ENCODE assay signal across 1 cellular context in the genomic region with DNA sequence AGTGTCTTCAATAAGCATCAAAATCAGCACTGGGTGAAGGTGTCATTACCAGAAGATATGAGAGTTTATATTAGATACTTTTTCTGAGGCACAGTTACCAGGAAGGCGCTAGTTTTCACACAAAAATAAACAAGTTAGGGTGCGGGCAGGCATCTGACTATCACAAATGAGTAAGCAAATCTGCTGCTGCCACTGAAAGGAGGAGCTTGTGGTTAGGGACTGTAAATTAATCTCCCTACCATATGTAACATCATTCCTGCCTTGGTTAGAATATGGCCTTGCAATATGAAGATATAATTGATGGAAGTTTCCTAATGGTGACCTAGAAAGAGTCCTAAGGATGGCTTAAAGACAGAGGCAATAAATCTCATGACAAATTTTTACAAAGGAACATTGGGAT.
TF ChIP-seq lines count a peak whose summit lies in the region.

No MANE protein-coding gene starts in this region.

TF ChIP-seq in K562, 482 proteins besides CTCF, POLR2A, EP300 and RAD21 (continued from another document and continues in another):
- TF ChIP-seq, protein P1, sequence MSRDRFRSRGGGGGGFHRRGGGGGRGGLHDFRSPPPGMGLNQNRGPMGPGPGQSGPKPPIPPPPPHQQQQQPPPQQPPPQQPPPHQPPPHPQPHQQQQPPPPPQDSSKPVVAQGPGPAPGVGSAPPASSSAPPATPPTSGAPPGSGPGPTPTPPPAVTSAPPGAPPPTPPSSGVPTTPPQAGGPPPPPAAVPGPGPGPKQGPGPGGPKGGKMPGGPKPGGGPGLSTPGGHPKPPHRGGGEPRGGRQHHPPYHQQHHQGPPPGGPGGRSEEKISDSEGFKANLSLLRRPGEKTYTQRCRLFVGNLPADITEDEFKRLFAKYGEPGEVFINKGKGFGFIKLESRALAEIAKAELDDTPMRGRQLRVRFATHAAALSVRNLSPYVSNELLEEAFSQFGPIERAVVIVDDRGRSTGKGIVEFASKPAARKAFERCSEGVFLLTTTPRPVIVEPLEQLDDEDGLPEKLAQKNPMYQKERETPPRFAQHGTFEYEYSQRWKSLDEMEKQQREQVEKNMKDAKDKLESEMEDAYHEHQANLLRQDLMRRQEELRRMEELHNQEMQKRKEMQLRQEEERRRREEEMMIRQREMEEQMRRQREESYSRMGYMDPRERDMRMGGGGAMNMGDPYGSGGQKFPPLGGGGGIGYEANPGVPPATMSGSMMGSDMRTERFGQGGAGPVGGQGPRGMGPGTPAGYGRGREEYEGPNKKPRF (IDR thresholded peaks at IDR 0.05; ENCODE audit: low read depth, low read length) = no peak
- TF ChIP-seq, protein P2, sequence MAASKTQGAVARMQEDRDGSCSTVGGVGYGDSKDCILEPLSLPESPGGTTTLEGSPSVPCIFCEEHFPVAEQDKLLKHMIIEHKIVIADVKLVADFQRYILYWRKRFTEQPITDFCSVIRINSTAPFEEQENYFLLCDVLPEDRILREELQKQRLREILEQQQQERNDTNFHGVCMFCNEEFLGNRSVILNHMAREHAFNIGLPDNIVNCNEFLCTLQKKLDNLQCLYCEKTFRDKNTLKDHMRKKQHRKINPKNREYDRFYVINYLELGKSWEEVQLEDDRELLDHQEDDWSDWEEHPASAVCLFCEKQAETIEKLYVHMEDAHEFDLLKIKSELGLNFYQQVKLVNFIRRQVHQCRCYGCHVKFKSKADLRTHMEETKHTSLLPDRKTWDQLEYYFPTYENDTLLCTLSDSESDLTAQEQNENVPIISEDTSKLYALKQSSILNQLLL (CRISPR knock-in tag; IDR thresholded peaks at IDR 0.05; ENCODE audit: borderline replicate concordance) = no peak
- no peak for TF ChIP-seq TCFL5 (CRISPR knock-in tag; conservative IDR thresholded peaks at IDR 0.05)
- peak; percentile 61 for TF ChIP-seq FOXM1 (IDR thresholded peaks at IDR 0.05; ENCODE audit: low read depth)
- TF ChIP-seq FOXM1 (CRISPR knock-in tag; IDR thresholded peaks at IDR 0.05; ENCODE audit: low read depth) = no peak
- TF ChIP-seq, protein P3, sequence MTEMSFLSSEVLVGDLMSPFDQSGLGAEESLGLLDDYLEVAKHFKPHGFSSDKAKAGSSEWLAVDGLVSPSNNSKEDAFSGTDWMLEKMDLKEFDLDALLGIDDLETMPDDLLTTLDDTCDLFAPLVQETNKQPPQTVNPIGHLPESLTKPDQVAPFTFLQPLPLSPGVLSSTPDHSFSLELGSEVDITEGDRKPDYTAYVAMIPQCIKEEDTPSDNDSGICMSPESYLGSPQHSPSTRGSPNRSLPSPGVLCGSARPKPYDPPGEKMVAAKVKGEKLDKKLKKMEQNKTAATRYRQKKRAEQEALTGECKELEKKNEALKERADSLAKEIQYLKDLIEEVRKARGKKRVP (CRISPR knock-in tag; IDR thresholded peaks at IDR 0.05) = no peak
- no peak for TF ChIP-seq KAT7 (CRISPR knock-in tag; IDR thresholded peaks at IDR 0.05; ENCODE audit: borderline replicate concordance)
- no peak for TF ChIP-seq KLF1 (tag; IDR thresholded peaks at IDR 0.05)
- TF ChIP-seq ZZZ3 (IDR thresholded peaks at IDR 0.05) = no peak
- TF ChIP-seq NR2C1 (IDR thresholded peaks at IDR 0.05) = no peak
- TF ChIP-seq NR2C1 (tag; IDR thresholded peaks at IDR 0.05) = no peak
- TF ChIP-seq, protein P4, sequence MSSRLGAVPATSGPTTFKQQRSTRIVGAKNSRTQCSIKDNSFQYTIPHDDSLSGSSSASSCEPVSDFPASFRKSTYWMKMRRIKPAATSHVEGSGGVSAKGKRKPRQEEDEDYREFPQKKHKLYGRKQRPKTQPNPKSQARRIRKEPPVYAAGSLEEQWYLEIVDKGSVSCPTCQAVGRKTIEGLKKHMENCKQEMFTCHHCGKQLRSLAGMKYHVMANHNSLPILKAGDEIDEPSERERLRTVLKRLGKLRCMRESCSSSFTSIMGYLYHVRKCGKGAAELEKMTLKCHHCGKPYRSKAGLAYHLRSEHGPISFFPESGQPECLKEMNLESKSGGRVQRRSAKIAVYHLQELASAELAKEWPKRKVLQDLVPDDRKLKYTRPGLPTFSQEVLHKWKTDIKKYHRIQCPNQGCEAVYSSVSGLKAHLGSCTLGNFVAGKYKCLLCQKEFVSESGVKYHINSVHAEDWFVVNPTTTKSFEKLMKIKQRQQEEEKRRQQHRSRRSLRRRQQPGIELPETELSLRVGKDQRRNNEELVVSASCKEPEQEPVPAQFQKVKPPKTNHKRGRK (tag; IDR thresholded peaks at IDR 0.05) = no peak
- no peak for TF ChIP-seq ZSCAN32 (CRISPR knock-in tag; IDR thresholded peaks at IDR 0.05)
- TF ChIP-seq EWSR1 (IDR thresholded peaks at IDR 0.05; ENCODE audit: borderline replicate concordance, low read depth, partially characterized antibody) = no peak
- no peak for TF ChIP-seq ARNT (IDR thresholded peaks at IDR 0.05)
- TF ChIP-seq, protein P5, sequence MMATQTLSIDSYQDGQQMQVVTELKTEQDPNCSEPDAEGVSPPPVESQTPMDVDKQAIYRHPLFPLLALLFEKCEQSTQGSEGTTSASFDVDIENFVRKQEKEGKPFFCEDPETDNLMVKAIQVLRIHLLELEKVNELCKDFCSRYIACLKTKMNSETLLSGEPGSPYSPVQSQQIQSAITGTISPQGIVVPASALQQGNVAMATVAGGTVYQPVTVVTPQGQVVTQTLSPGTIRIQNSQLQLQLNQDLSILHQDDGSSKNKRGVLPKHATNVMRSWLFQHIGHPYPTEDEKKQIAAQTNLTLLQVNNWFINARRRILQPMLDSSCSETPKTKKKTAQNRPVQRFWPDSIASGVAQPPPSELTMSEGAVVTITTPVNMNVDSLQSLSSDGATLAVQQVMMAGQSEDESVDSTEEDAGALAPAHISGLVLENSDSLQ (IDR thresholded peaks at IDR 0.05) = peak; percentile 78
- TF ChIP-seq TRIM24 (IDR thresholded peaks at IDR 0.05) = peak in 1 of 2 experiments; percentile 38; a peak in 2 of 4 replicates
- no peak for TF ChIP-seq ZNF311 (CRISPR knock-in tag; IDR thresholded peaks at IDR 0.05)
- no peak for TF ChIP-seq RFX1 (IDR thresholded peaks at IDR 0.05)
- no peak for TF ChIP-seq ZNF586 (CRISPR knock-in tag; conservative IDR thresholded peaks at IDR 0.05)
- no peak for TF ChIP-seq ZNF354B (CRISPR knock-in tag; IDR thresholded peaks at IDR 0.05)
- TF ChIP-seq FOXJ2 (tag; IDR thresholded peaks at IDR 0.05) = peak; percentile 74; the same call in 1 of the 2 replicates
- TF ChIP-seq, protein P6, sequence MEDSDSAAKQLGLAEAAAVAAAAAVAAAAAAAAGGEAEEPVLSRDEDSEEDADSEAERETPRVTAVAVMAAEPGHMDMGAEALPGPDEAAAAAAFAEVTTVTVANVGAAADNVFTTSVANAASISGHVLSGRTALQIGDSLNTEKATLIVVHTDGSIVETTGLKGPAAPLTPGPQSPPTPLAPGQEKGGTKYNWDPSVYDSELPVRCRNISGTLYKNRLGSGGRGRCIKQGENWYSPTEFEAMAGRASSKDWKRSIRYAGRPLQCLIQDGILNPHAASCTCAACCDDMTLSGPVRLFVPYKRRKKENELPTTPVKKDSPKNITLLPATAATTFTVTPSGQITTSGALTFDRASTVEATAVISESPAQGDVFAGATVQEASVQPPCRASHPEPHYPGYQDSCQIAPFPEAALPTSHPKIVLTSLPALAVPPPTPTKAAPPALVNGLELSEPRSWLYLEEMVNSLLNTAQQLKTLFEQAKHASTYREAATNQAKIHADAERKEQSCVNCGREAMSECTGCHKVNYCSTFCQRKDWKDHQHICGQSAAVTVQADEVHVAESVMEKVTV (CRISPR knock-in tag; IDR thresholded peaks at IDR 0.05) = no peak
- no peak for TF ChIP-seq HNRNPK (IDR thresholded peaks at IDR 0.05; ENCODE audit: low read depth, low read length, poor library complexity, severe bottlenecking)
- TF ChIP-seq TEAD4 (IDR thresholded peaks at IDR 0.05; ENCODE audit: low read length) = peak; percentile 72
- TF ChIP-seq TEAD4 (CRISPR knock-in tag; IDR thresholded peaks at IDR 0.05; ENCODE audit: borderline replicate concordance) = no peak
- TF ChIP-seq MAFK (IDR thresholded peaks at IDR 0.05; ENCODE audit: low read length) = peak; percentile 82
- no peak for TF ChIP-seq MBD2 (IDR thresholded peaks at IDR 0.05; ENCODE audit: borderline replicate concordance, low read depth)
- TF ChIP-seq ELF1 (tag; IDR thresholded peaks at IDR 0.05) = no peak
- no peak for TF ChIP-seq SMARCB1 (IDR thresholded peaks at IDR 0.05; ENCODE audit: insufficient read length, low read depth)
- no peak for TF ChIP-seq TEAD2 (tag; IDR thresholded peaks at IDR 0.05)
- no peak for TF ChIP-seq ZNF23 (CRISPR knock-in tag; IDR thresholded peaks at IDR 0.05)
- TF ChIP-seq SRSF9 (IDR thresholded peaks at IDR 0.05; ENCODE audit: borderline replicate concordance, low read depth, low read length) = no peak
- no peak for TF ChIP-seq ZNF175 (CRISPR knock-in tag; IDR thresholded peaks at IDR 0.05; ENCODE audit: low read depth)
- no peak for TF ChIP-seq FOS (IDR thresholded peaks at IDR 0.05; ENCODE audit: extremely low read depth, insufficient read length)
- TF ChIP-seq TRIM28 (IDR thresholded peaks at IDR 0.05) = no peak
- TF ChIP-seq EHMT2 (IDR thresholded peaks at IDR 0.05) = peak; percentile 70; the same call in 1 of the 2 replicates
- TF ChIP-seq, protein P7, sequence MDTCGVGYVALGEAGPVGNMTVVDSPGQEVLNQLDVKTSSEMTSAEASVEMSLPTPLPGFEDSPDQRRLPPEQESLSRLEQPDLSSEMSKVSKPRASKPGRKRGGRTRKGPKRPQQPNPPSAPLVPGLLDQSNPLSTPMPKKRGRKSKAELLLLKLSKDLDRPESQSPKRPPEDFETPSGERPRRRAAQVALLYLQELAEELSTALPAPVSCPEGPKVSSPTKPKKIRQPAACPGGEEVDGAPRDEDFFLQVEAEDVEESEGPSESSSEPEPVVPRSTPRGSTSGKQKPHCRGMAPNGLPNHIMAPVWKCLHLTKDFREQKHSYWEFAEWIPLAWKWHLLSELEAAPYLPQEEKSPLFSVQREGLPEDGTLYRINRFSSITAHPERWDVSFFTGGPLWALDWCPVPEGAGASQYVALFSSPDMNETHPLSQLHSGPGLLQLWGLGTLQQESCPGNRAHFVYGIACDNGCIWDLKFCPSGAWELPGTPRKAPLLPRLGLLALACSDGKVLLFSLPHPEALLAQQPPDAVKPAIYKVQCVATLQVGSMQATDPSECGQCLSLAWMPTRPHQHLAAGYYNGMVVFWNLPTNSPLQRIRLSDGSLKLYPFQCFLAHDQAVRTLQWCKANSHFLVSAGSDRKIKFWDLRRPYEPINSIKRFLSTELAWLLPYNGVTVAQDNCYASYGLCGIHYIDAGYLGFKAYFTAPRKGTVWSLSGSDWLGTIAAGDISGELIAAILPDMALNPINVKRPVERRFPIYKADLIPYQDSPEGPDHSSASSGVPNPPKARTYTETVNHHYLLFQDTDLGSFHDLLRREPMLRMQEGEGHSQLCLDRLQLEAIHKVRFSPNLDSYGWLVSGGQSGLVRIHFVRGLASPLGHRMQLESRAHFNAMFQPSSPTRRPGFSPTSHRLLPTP (IDR thresholded peaks at IDR 0.05; ENCODE audit: borderline replicate concordance, extremely low read depth, insufficient read length) = no peak
- no peak for TF ChIP-seq COPS2 (conservative IDR thresholded peaks at IDR 0.05)
- TF ChIP-seq, protein P8, sequence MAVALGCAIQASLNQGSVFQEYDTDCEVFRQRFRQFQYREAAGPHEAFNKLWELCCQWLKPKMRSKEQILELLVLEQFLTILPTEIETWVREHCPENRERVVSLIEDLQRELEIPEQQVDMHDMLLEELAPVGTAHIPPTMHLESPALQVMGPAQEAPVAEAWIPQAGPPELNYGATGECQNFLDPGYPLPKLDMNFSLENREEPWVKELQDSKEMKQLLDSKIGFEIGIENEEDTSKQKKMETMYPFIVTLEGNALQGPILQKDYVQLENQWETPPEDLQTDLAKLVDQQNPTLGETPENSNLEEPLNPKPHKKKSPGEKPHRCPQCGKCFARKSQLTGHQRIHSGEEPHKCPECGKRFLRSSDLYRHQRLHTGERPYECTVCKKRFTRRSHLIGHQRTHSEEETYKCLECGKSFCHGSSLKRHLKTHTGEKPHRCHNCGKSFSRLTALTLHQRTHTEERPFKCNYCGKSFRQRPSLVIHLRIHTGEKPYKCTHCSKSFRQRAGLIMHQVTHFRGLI (CRISPR knock-in tag; IDR thresholded peaks at IDR 0.05) = no peak
- TF ChIP-seq ETV5 (CRISPR knock-in tag; IDR thresholded peaks at IDR 0.05; ENCODE audit: low read depth) = no peak
- no peak for TF ChIP-seq PHF8 (IDR thresholded peaks at IDR 0.05; ENCODE audit: borderline replicate concordance, low read length)
- TF ChIP-seq KDM5B (IDR thresholded peaks at IDR 0.05; ENCODE audit: insufficient replicate concordance, low read depth, low read length) = no peak
- no peak for TF ChIP-seq CREBBP (IDR thresholded peaks at IDR 0.05; ENCODE audit: low read depth, low read length)
- TF ChIP-seq SIN3A (IDR thresholded peaks at IDR 0.05; ENCODE audit: borderline replicate concordance in 2 of 2, control insufficient read depth in 1 of 2, low read depth in 2 of 2, low read length in 2 of 2) = no peak
- TF ChIP-seq, protein P9, sequence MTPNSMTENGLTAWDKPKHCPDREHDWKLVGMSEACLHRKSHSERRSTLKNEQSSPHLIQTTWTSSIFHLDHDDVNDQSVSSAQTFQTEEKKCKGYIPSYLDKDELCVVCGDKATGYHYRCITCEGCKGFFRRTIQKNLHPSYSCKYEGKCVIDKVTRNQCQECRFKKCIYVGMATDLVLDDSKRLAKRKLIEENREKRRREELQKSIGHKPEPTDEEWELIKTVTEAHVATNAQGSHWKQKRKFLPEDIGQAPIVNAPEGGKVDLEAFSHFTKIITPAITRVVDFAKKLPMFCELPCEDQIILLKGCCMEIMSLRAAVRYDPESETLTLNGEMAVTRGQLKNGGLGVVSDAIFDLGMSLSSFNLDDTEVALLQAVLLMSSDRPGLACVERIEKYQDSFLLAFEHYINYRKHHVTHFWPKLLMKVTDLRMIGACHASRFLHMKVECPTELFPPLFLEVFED (CRISPR knock-in tag; conservative IDR thresholded peaks at IDR 0.05) = no peak
- TF ChIP-seq EZH2 (IDR thresholded peaks at IDR 0.05; ENCODE audit: borderline replicate concordance, low read depth, low read length) = no peak
- TF ChIP-seq, protein P10, sequence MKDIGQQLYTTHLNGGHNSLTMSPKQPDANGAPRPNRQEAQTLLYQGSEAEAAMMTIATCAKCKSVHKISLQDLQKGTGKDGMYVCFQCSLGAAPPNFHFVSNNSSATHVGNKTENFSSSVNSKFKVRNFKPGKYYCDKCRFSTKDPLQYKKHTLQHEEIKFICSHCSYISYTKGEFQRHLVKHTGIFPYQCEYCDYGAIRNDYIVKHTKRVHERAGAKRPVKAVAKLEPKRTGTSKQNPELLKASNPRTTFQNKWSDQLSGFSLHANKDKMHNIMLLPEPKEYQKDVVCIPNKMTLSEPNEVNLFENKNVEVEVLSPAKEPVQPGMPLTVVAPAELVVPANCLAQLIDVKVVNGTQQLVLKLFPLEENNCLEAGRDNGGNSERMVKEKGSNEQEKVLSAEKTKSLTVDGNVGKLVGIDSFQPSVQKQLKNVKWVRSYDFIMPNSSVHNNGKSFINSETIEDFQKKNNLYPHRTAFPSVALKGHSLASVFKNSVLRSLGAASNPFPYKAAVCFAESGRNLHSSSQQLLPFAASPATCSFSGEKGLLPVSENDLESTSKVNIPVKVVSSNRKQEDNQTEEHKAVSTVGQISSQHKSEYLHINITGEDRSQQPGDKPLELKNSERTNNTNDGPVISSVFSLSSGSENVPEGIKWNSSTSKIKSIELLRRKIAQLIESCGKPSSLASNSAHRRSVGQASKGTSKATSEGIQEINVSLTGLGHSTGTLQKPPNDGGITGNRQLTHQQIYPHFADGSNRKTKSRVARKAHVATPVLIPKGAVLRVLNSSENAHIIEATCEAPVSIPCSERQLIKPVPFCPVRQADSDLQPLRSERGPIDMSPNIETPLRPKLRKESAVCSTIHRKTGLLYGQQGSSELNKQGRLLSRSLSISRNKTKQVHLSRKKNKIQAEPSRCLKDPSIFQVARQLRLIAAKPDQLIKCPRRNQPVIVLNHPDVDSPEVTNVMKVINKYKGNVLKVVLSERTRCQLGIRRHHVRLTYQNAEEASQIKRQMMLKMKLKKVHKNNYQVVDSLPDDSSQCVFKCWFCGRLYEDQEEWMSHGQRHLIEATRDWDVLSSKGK (CRISPR knock-in tag; IDR thresholded peaks at IDR 0.05) = no peak
